31 cellular contexts compared by ENCODE assay signal in the genomic region with DNA sequence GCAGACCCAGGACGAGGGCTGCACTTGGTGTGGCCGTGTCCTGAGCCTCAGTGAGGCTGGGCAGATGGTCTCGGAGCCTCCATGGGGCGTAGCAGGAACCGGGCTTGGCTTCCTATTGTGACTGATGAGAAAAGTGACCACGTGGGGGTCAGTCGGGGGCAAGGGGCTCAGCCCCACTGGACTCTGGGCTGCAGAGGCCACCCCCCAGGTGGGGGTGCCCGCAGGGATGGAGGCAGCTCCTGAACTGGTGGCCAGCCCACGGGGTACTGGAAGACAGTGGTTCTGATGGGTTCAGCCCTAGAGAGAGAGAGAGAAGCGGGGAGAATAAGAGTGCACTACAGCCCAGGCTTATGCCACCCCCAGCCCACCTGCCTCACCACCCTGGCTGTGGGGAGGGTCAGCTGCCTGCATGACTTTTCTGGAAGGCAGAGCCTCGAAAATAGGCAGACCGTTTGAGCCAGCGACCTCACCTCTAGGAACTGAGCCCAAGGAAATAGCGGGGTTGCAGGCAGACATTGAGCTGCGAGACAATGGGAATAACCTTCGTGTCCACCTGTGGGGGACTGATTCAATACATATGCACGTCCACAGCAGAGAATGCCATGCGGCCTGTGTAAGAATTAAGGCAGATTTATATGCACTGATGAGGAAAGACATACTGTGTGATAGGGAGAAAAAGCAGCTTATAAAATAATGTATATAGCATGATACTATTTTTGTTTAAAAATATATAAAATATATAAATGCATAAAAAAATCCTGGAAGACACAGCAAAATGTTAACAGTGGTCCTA. TPM values are rescaled to one million over a fixed set of nuclear protein-coding genes. Genes with fewer than 3 reads are reported as not detected.
"Had no signal": no experiment of that assay in that cellular context is flagged by ENCODE, and none has a peak within 500 bp of the region (broad histone marks: within the 10 kb centered on the region; RNA-seq: fewer than 3 reads in every experiment).

No MANE protein-coding gene starts in this region.

- DNase-seq: colonic mucosa; cortex of kidney; effector CD8-positive, alpha-beta T cell; effector memory CD8-positive, alpha-beta T cell; endodermal cell; erythroblast; esophagus squamous epithelium; foreskin fibroblast; foreskin melanocyte; gastrocnemius medialis; glutamatergic neuron; head of caudate nucleus; heart right ventricle; hippocampal formation; left cardiac atrium; left lung; left ventricle myocardium superior; lower lobe of right lung; mesendoderm; midbrain; naive thymus-derived CD4-positive, alpha-beta T cell had no signal

- H3K4me3 ChIP-seq: colonic mucosa, esophagus squamous epithelium, gastrocnemius medialis, heart right ventricle, left lung, lower lobe of right lung had no signal

- H3K27me3 ChIP-seq: colonic mucosa, gastrocnemius medialis, heart right ventricle had no signal

- H3K27me3 Mint-ChIP-seq: effector memory CD8-positive, alpha-beta T cell; naive thymus-derived CD4-positive, alpha-beta T cell had no signal

- H3K27ac Mint-ChIP-seq: dendritic cell treated with granulocyte-macrophage colony-stimulating factor and Interleukin-4, amounts not matched to agents 40 ng/mL and 50 ng/mL, for 4 days; effector memory CD8-positive, alpha-beta T cell; endodermal cell; naive thymus-derived CD4-positive, alpha-beta T cell had no signal

- H3K9me3 Mint-ChIP-seq: dendritic cell treated with granulocyte-macrophage colony-stimulating factor and Interleukin-4, amounts not matched to agents 40 ng/mL and 50 ng/mL, for 4 days; effector memory CD8-positive, alpha-beta T cell; endodermal cell; naive thymus-derived CD4-positive, alpha-beta T cell had no signal

- ATAC-seq: effector memory CD8-positive, alpha-beta T cell; esophagus mucosa; gastrocnemius medialis; heart right ventricle; left cardiac atrium; left lung; left ventricle myocardium superior; lower lobe of right lung; naive thymus-derived CD4-positive, alpha-beta T cell had no signal

- H3K4me3 Mint-ChIP-seq: dendritic cell treated with granulocyte-macrophage colony-stimulating factor and Interleukin-4, amounts not matched to agents 40 ng/mL and 50 ng/mL, for 4 days; effector memory CD8-positive, alpha-beta T cell; endodermal cell; naive thymus-derived CD4-positive, alpha-beta T cell had no signal

- H3K36me3 ChIP-seq: colonic mucosa, gastrocnemius medialis had no signal

- H3K9me3 ChIP-seq: colonic mucosa, esophagus squamous epithelium, gastrocnemius medialis, heart right ventricle, left lung, lower lobe of right lung had no signal

- H3K4me1 ChIP-seq: left lung, lower lobe of right lung had no signal

- H3K27ac ChIP-seq: colonic mucosa, epithelial cell of prostate, esophagus squamous epithelium, gastrocnemius medialis, heart right ventricle, left lung, lower lobe of right lung had no signal

RNA-seq across cellular contexts. Expression of a gene that starts 11.5 kb away (rescaled TPM):
- total RNA-seq: dermis microvascular lymphatic vessel endothelial cell, esophagus mucosa, gastrocnemius medialis, glomerular endothelial cell, heart right ventricle, kidney epithelial cell, left cardiac atrium, left lung, left ventricle myocardium superior, lower leg skin, lower lobe of right lung, lung microvascular endothelial cell, mucosa of gallbladder had no signal
- polyA plus RNA-seq: keratinocyte had no signal
